ENCODE assay signal across 8 cellular contexts in the genomic region with DNA sequence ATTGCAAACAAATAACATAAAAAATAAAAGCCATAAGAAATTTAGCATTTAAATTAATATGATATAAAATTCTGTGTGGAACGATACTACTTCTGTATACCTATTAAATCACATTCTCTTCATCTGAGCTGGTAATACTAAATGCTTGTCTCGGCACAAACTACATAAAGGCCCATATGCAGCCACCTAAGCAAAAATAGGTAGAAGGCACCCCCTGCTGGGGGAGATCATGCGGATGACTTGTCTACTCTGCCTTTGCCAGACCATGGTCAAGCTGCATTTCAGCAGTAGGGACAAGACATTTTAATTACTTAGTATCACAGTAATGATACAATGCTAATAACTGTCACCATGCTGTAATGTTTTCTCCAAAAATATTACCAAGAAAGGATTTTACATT.
DNase-seq lines count a peak whose midpoint lies in the region; ATAC-seq, FAIRE-seq and TF ChIP-seq lines count a peak whose summit lies in the region.
"Had no signal": no experiment of that assay in that cellular context is flagged by ENCODE, and none has a peak within 500 bp of the region (broad histone marks: within the 10 kb centered on the region; RNA-seq: fewer than 3 reads in every experiment).

No MANE protein-coding gene starts in this region.

- H3K4me3 Mint-ChIP-seq in activated CD8-positive, alpha-beta memory T cell treated with anti-CD3 and anti-CD28 coated beads, Interleukin-2, amount 10 ng/mL, durations not matched to agents 7 days and 5 days, result no peak overlapping the region

- ATAC-seq in GM18511 (IDR thresholded peaks at IDR 0.05; ENCODE audit: unreplicated experiment) (peak; percentile 92), HG03342 (IDR thresholded peaks at IDR 0.05; ENCODE audit: unreplicated experiment) (peak; percentile 71), right lobe of liver (peak; percentile 57 to 83 (median 78))
- ATAC-seq in activated CD8-positive, alpha-beta memory T cell treated with anti-CD3 and anti-CD28 coated beads, Interleukin-2, amount 10 ng/mL, durations not matched to agents 7 days and 5 days, result no peak

- TF ChIP-seq CTCF in bronchial epithelial cell (IDR thresholded peaks at IDR 0.05; ENCODE audit: insufficient read depth, low read length, severe bottlenecking) (peak; percentile 75), right lobe of liver (IDR thresholded peaks at IDR 0.05) (peak; percentile 23 to 45 (median 39))

- no peaks in the 10 kb centered on the region for H3K36me3 Mint-ChIP-seq in activated CD8-positive, alpha-beta memory T cell treated with anti-CD3 and anti-CD28 coated beads, Interleukin-2, amount 10 ng/mL, durations not matched to agents 7 days and 5 days

- DNase-seq in NCI-H510A treated with DMSO at 0.1 percent for 48 hours (lab: John Stamatoyannopoulos, UW), result peak; percentile 87
- DNase-seq in bronchial epithelial cell (ENCODE audit: low read depth), result peak; percentile 65
- DNase-seq in right lobe of liver, result peak in 2 of 3 donors; percentile 48 to 49
- no peak for DNase-seq in GM03348 (ENCODE audit: low spot score)
- DNase-seq in activated CD8-positive, alpha-beta memory T cell treated with anti-CD3 and anti-CD28 coated beads, Interleukin-2, amount 10 ng/mL, durations not matched to agents 7 days and 5 days, result no peak

- no peak for TF ChIP-seq POLR2A in right lobe of liver (IDR thresholded peaks at IDR 0.05)

- no peaks in the 10 kb centered on the region for H3K27me3 Mint-ChIP-seq in activated CD8-positive, alpha-beta memory T cell treated with anti-CD3 and anti-CD28 coated beads, Interleukin-2, amount 10 ng/mL, durations not matched to agents 7 days and 5 days

- 21% methylated on average over 3 of the region's 3 CpGs for WGBS in right lobe of liver (ENCODE audit: insufficient coverage, low coverage, low lambda C conversion rate, missing lambda C conversion rate)

- CTCF ChIA-PET in activated CD8-positive, alpha-beta memory T cell treated with anti-CD3 and anti-CD28 coated beads, Interleukin-2, amount 10 ng/mL, durations not matched to agents 7 days and 5 days (lab: Charles Lee), result interaction anchor here (0.6 kb wide), 1 partner anchor 1818 kb away, joined by 3 read pairs; no protein-coding TSS in a partner anchor

- FAIRE-seq in bronchial epithelial cell (lab: Jason Lieb, UNC), result no peak

- no peak overlapping the region for H3K27ac Mint-ChIP-seq in activated CD8-positive, alpha-beta memory T cell treated with anti-CD3 and anti-CD28 coated beads, Interleukin-2, amount 10 ng/mL, durations not matched to agents 7 days and 5 days

- no peaks in the 10 kb centered on the region for H3K4me1 ChIP-seq in right lobe of liver

- H3K4me3 ChIP-seq in bronchial epithelial cell (ENCODE audit: low read depth, low read length) (no peak overlapping the region), right lobe of liver (no peak overlapping the region)

- intact Hi-C loops in right lobe of liver (cut with DNase I), result no loop called here

- H3K27me3 ChIP-seq in bronchial epithelial cell (ENCODE audit: control insufficient read depth, insufficient read depth, low read length) (no peaks in the 10 kb centered on the region), right lobe of liver (no peaks in the 10 kb centered on the region)
- H3K27me3 ChIP-seq: neutrophil had no signal

- no peak overlapping the region for H3K27ac ChIP-seq in right lobe of liver
- H3K27ac ChIP-seq: neutrophil had no signal

- H3K9me3 Mint-ChIP-seq in activated CD8-positive, alpha-beta memory T cell treated with anti-CD3 and anti-CD28 coated beads, Interleukin-2, amount 10 ng/mL, durations not matched to agents 7 days and 5 days (ENCODE audit: low read depth), result no peaks in the 10 kb centered on the region

- no peaks in the 10 kb centered on the region for H3K9me3 ChIP-seq in right lobe of liver
- H3K9me3 ChIP-seq: neutrophil had no signal

- no peaks in the 10 kb centered on the region for H3K4me1 Mint-ChIP-seq in activated CD8-positive, alpha-beta memory T cell treated with anti-CD3 and anti-CD28 coated beads, Interleukin-2, amount 10 ng/mL, durations not matched to agents 7 days and 5 days

- no peaks in the 10 kb centered on the region for H3K36me3 ChIP-seq in bronchial epithelial cell (ENCODE audit: control insufficient read depth, insufficient read depth, low read length)
- no peaks in the 10 kb centered on the region for H3K36me3 ChIP-seq in right lobe of liver
- H3K36me3 ChIP-seq: neutrophil had no signal

Comparison
In these comparisons a context has a peak if more than half of its experiments do, and no peak if none do; other contexts are left out.
1. DNase-seq: peak in NCI-H510A treated with DMSO at 0.1 percent for 48 hours (single experiment), bronchial epithelial cell (single experiment) and right lobe of liver (2 of 3); none in GM03348 (single experiment) and activated CD8-positive, alpha-beta memory T cell treated with anti-CD3 and anti-CD28 coated beads, Interleukin-2, amount 10 ng/mL, durations not matched to agents 7 days and 5 days (single experiment).